ENCODE assay signal across 7 cellular contexts in genomic region chr13:78978381-78978998, GRCh38.
DNase-seq lines count a peak whose midpoint lies in the region; ATAC-seq and TF ChIP-seq lines count a peak whose summit lies in the region.

No MANE protein-coding gene starts in this region.

- peak; percentile 72 for TF ChIP-seq CTCF in DOHH2 (IDR thresholded peaks at IDR 0.05; ENCODE audit: low read depth, low read length, poor library complexity, severe bottlenecking)

- H3K79me2 ChIP-seq in DOHH2 (ENCODE audit: control insufficient read depth, low read length), result no peaks in the 10 kb centered on the region

- no peak overlapping the region for H3K27ac ChIP-seq in DOHH2 (ENCODE audit: low read depth, low read length)

- H4K20me1 ChIP-seq in DOHH2 (ENCODE audit: control insufficient read depth, insufficient read depth, low read depth, low read length), result no peaks in the 10 kb centered on the region

- H3F3A ChIP-seq in DOHH2 (ENCODE audit: control insufficient read depth, insufficient read depth), result no peaks in the 10 kb centered on the region

- H3K27me3 ChIP-seq in DOHH2 (ENCODE audit: control insufficient read depth, low read length), result no peaks in the 10 kb centered on the region

- H3K36me3 ChIP-seq in DOHH2 (ENCODE audit: control insufficient read depth, low read length), result no peaks in the 10 kb centered on the region

- H3K4me2 ChIP-seq in DOHH2 (ENCODE audit: low read length), result no peak overlapping the region

- ATAC-seq in HG03135 (IDR thresholded peaks at IDR 0.05; ENCODE audit: unreplicated experiment), result peak; percentile 94

- DNase-seq in GM19240 (ENCODE audit: insufficient read length, low spot score), result peak; percentile 4
- DNase-seq in NCI-H2171 (lab: John Stamatoyannopoulos, UW), result peak; percentile 55
- DNase-seq in activated CD4-positive, alpha-beta T cell treated with anti-CD3 and anti-CD28 coated beads, Interleukin-2, amount 50 U/mL, for 1 hour, result peak; percentile 9
- peak; percentile 39 for DNase-seq in germinal center (ENCODE audit: low spot score)
- peak; percentile 60 for DNase-seq in renal cortical epithelial cell (ENCODE audit: low read depth)

- H3K4me3 ChIP-seq in DOHH2 (ENCODE audit: low read length), result no peak overlapping the region

- no peaks in the 10 kb centered on the region for H3K9me3 ChIP-seq in DOHH2 (ENCODE audit: control insufficient read depth, insufficient read depth, low read length)

- no peaks in the 10 kb centered on the region for H3K4me1 ChIP-seq in DOHH2 (ENCODE audit: control insufficient read depth, low read length)

- H3K9me2 ChIP-seq in DOHH2 (replicated peaks; ENCODE audit: control insufficient read depth, low read length), result no peaks in the 10 kb centered on the region

Comparison
In these comparisons a context has a peak if more than half of its experiments do, and no peak if none do; other contexts are left out.
1. DNase-seq: peak in every context shown above with its lines; median percentile 60 in renal cortical epithelial cell; 55 in NCI-H2171; 39 in germinal center; 9 in activated CD4-positive, alpha-beta T cell treated with anti-CD3 and anti-CD28 coated beads, Interleukin-2, amount 50 U/mL, for 1 hour; 4 in GM19240.